ENCODE assay signal across 10 cellular contexts in genomic region chr10:122140477-122140902, GRCh38.
A peak's percentile ranks its signal among the peaks of the same experiment; 100 is the strongest.
DNase-seq lines count a peak whose midpoint lies in the region; FAIRE-seq and TF ChIP-seq lines count a peak whose summit lies in the region.
"Had no signal": no experiment of that assay in that cellular context is flagged by ENCODE, and none has a peak within 500 bp of the region (broad histone marks: within the 10 kb centered on the region; RNA-seq: fewer than 3 reads in every experiment).

No MANE protein-coding gene starts in this region.

- H3K27ac ChIP-seq in suprapubic skin = peak overlapping the region; percentile 65

- peak overlapping the region in 4 of 5 experiments; percentile 49 to 92 (median 79) for H3K27ac Mint-ChIP-seq in brain
- H3K27ac Mint-ChIP-seq: T-helper 1 cell treated with Interleukin-12 subunit alpha and Interleukin-12 subunit beta and Interleukin-4 antibody, amounts not matched to agents 30 μg/mL and 1 μg/mL, for 36 hours had no signal

- WGBS in suprapubic skin = 43% methylated on average over 9 of the region's 9 CpGs

- no peaks in the 10 kb centered on the region for H3K9me3 ChIP-seq in suprapubic skin

- no peak for TF ChIP-seq EP300 in suprapubic skin (IDR thresholded peaks at IDR 0.05)

- H3K27me3 Mint-ChIP-seq in brain = peaks cover 4% of the 10 kb centered on the region

- peaks cover 55% of the 10 kb centered on the region for H3K4me1 Mint-ChIP-seq in brain

- no peak for TF ChIP-seq POLR2A in suprapubic skin (IDR thresholded peaks at IDR 0.05)

- peaks cover 16% of the 10 kb centered on the region for H3K36me3 Mint-ChIP-seq in brain

- TF ChIP-seq CTCF in brain (conservative IDR thresholded peaks at IDR 0.05) (no peak), suprapubic skin (IDR thresholded peaks at IDR 0.05) (no peak)

- H3K4me1 ChIP-seq in suprapubic skin = peaks cover 55% of the 10 kb centered on the region

- no peak for FAIRE-seq in GM19239 (lab: Jason Lieb, UNC)

- H3K27me3 ChIP-seq in suprapubic skin = no peaks in the 10 kb centered on the region

- peaks cover 4 to 9% (median 6%) of the 10 kb centered on the region in 5 experiments for H3K9me3 Mint-ChIP-seq in brain
- H3K9me3 Mint-ChIP-seq: T-helper 1 cell treated with Interleukin-12 subunit alpha and Interleukin-12 subunit beta and Interleukin-4 antibody, amounts not matched to agents 30 μg/mL and 1 μg/mL, for 36 hours had no signal

- H3K36me3 ChIP-seq in suprapubic skin = peaks cover 25% of the 10 kb centered on the region

- no peak overlapping the region for H3K4me3 ChIP-seq in suprapubic skin

- DNase-seq in M059J (ENCODE audit: low read depth) = peak; percentile 73
- peak; percentile 65 for DNase-seq in kidney glomerular epithelial cell (lab: John Stamatoyannopoulos, UW)
- DNase-seq in suprapubic skin (ENCODE audit: low spot score in 2 of 2) = no peak
- no peak for DNase-seq in GM19239 (ENCODE audit: insufficient read length, low spot score)
- no peak for DNase-seq in stimulated activated naive CD4-positive, alpha-beta T cell treated with Interleukin-2 at 50 U/mL for 16 hours (lab: John Stamatoyannopoulos, UW)
- DNase-seq in GM19240 (ENCODE audit: insufficient read length, low spot score) = no peak
- no peak for DNase-seq in DMS153 (lab: John Stamatoyannopoulos, UW)
- DNase-seq: stimulated activated CD4-positive, alpha-beta T cell treated with anti-CD3 and anti-CD28 coated beads, Interleukin-4, amount 100 ng/mL, for 24 hours had no signal

- peak overlapping the region in 1 of 5 experiments; percentile 27 for H3K4me3 Mint-ChIP-seq in brain
- H3K4me3 Mint-ChIP-seq: T-helper 1 cell treated with Interleukin-12 subunit alpha and Interleukin-12 subunit beta and Interleukin-4 antibody, amounts not matched to agents 30 μg/mL and 1 μg/mL, for 36 hours had no signal

Comparison
In these comparisons a context has a peak if more than half of its experiments do, and no peak if none do; other contexts are left out.
1. DNase-seq: peak in M059J (single experiment) and kidney glomerular epithelial cell (single experiment); none in suprapubic skin (0 of 2), GM19239 (single experiment), stimulated activated naive CD4-positive, alpha-beta T cell treated with Interleukin-2 at 50 U/mL for 16 hours (single experiment), GM19240 (single experiment) and DMS153 (single experiment).